8 cellular contexts compared by ENCODE assay signal in the genomic region with DNA sequence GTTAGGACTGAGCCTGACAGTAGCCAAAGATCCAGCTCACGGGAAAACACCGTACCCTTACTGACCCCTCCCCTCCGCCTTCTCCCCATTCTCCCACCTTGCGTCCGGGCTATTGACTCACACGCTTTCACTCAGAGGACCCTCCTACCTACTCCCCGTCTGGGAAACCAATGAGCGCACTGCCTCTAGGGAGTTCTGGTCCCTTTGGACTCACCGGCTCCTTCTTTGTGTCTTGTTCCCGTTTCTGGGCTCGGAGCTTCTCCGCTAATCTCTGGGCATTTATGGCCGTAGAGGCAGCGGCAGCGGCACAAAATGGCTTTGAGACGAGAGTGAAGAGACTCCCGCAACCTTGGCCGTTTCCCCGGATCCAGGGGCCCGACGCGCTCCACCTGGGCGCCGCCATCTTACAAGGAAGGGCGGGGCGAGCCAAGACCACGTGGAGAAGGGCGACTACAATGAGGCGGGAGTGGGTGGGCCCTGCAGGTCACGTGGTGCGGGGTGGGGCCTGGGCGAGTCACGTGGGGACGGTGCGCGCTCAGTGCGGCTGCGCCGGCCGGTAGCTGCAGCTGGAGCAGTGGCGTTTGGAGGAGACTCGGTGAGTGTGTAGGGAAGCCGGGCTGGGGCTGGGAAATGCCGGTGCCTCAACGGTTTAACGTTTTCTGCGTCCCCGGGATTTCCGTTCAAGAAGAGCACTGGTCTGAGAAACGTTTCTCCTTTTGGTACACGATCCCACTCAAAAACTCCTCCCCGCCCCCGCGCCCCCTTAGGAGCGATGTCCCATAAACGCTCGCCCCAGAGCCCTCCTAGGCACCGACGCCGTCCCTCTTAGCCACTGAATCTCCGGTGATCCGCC. TPM values are rescaled to one million over a fixed set of nuclear protein-coding genes. Genes with fewer than 3 reads are reported as not detected.
A peak's percentile ranks its signal among the peaks of the same experiment; 100 is the strongest.
DNase-seq lines count a peak whose midpoint lies in the region; ATAC-seq and TF ChIP-seq lines count a peak whose summit lies in the region.

A gene (plus strand): TSS at position 547 of the 853 bp plus-strand sequence. CDS start 23,220 bp downstream, outside the sequence.
A gene with protein sequence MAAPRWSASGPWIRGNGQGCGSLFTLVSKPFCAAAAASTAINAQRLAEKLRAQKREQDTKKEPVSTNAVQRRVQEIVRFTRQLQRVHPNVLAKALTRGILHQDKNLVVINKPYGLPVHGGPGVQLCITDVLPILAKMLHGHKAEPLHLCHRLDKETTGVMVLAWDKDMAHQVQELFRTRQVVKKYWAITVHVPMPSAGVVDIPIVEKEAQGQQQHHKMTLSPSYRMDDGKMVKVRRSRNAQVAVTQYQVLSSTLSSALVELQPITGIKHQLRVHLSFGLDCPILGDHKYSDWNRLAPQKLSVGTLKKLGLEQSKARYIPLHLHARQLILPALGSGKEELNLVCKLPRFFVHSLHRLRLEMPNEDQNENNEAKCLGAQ (minus strand): TSS at position 415 of the 853 bp plus-strand sequence. CDS start 12 bp downstream, at position 403.

- H3K4me3 ChIP-seq in left ventricle myocardium inferior (peak within 1 kb of the TSS; percentile 92), prostate gland (peak within 1 kb of the TSS; percentile 69 to 72)

- TF ChIP-seq CTCF in left ventricle myocardium inferior (IDR thresholded peaks at IDR 0.05; ENCODE audit: borderline replicate concordance): no peak
- no peak for TF ChIP-seq CTCF in prostate gland (IDR thresholded peaks at IDR 0.05)

- H3K36me3 Mint-ChIP-seq in T-helper 1 cell treated with Interleukin-12 subunit alpha and Interleukin-12 subunit beta and Interleukin-4 antibody, amounts not matched to agents 30 μg/mL and 1 μg/mL, for 36 hours (ENCODE audit: low read depth): peaks cover 9% of the 10 kb centered on the region

- peak within 1 kb of the TSS; percentile 99 for H3K4me3 Mint-ChIP-seq in T-helper 1 cell treated with Interleukin-12 subunit alpha and Interleukin-12 subunit beta and Interleukin-4 antibody, amounts not matched to agents 30 μg/mL and 1 μg/mL, for 36 hours

- H3K36me3 ChIP-seq in left ventricle myocardium inferior (peaks cover 23% of the 10 kb centered on the region), prostate gland (no peaks in the 10 kb centered on the region)

- peaks cover 28% of the 10 kb centered on the region for H3K4me1 Mint-ChIP-seq in T-helper 1 cell treated with Interleukin-12 subunit alpha and Interleukin-12 subunit beta and Interleukin-4 antibody, amounts not matched to agents 30 μg/mL and 1 μg/mL, for 36 hours (ENCODE audit: low read depth)

- peaks cover 68% of the 10 kb centered on the region for H3K4me1 ChIP-seq in left ventricle myocardium inferior
- H3K4me1 ChIP-seq in prostate gland (replicated peaks): peaks cover 3% of the 10 kb centered on the region

- no peaks in the 10 kb centered on the region for H3K9me3 Mint-ChIP-seq in T-helper 1 cell treated with Interleukin-12 subunit alpha and Interleukin-12 subunit beta and Interleukin-4 antibody, amounts not matched to agents 30 μg/mL and 1 μg/mL, for 36 hours

- H3K27ac Mint-ChIP-seq in T-helper 1 cell treated with Interleukin-12 subunit alpha and Interleukin-12 subunit beta and Interleukin-4 antibody, amounts not matched to agents 30 μg/mL and 1 μg/mL, for 36 hours: peak within 1 kb of the TSS; percentile 95

- H3K9me3 ChIP-seq in left ventricle myocardium inferior (replicated peaks) (no peaks in the 10 kb centered on the region), prostate gland (no peaks in the 10 kb centered on the region)

- ATAC-seq in GM18499 (IDR thresholded peaks at IDR 0.05; ENCODE audit: insufficient read depth, unreplicated experiment) (peak; percentile 81), HG02938 (IDR thresholded peaks at IDR 0.05; ENCODE audit: unreplicated experiment) (peak; percentile 95)

- under 1% methylated on average over 62 of the region's 62 CpGs for WGBS in prostate gland

- H3K27me3 Mint-ChIP-seq in T-helper 1 cell treated with Interleukin-12 subunit alpha and Interleukin-12 subunit beta and Interleukin-4 antibody, amounts not matched to agents 30 μg/mL and 1 μg/mL, for 36 hours (ENCODE audit: low read depth): peaks cover 4% of the 10 kb centered on the region

- peak; percentile 46 for DNase-seq in NCI-H1694 treated with DMSO at 0.1 percent for 48 hours (lab: John Stamatoyannopoulos, UW)
- peak; percentile 91 for DNase-seq in amniotic stem cell (lab: John Stamatoyannopoulos, UW)
- DNase-seq in left ventricle myocardium inferior: peak; percentile 99
- DNase-seq in prostate gland (ENCODE audit: low spot score): peak; percentile 98
- DNase-seq in ureter (ENCODE audit: low spot score): peak; percentile 99

- H3K27ac ChIP-seq in left ventricle myocardium inferior (replicated peaks) (peak within 1 kb of the TSS; percentile 83), prostate gland (peak within 1 kb of the TSS; percentile 51 to 60)

- intact Hi-C loops in left ventricle myocardium inferior (cut with micrococcal nuclease) (no loop called here), prostate gland (cut with DNase I) (loop anchor here (2.0 kb wide), 1 partner anchor 55 kb away; no protein-coding TSS in a partner anchor)

- H3K27me3 ChIP-seq in left ventricle myocardium inferior (ENCODE audit: low read depth) (no peaks in the 10 kb centered on the region), prostate gland (replicated peaks; ENCODE audit: insufficient read depth) (no peaks in the 10 kb centered on the region)

- TF ChIP-seq POLR2A in prostate gland (IDR thresholded peaks at IDR 0.05): peak; percentile 84

RNA-seq across cellular contexts. Expression of the first gene that starts in this region (rescaled TPM):
- total RNA-seq in left ventricle myocardium inferior (26.7 TPM), prostate gland (10 to 100 TPM; 18.9 to 21.7 TPM), ureter (22.2 TPM)

RNA-seq across cellular contexts. Expression of the second gene that starts in this region (rescaled TPM):
- total RNA-seq in left ventricle myocardium inferior (37.6 TPM), prostate gland (10 to 100 TPM; 13.0 to 29.7 TPM), ureter (24.7 TPM)

Comparison
In these comparisons a context has a peak if more than half of its experiments do, and no peak if none do; other contexts are left out.
1. Peak in every context shown above with its lines: DNase-seq, ATAC-seq, H3K4me3 ChIP-seq and H3K27ac ChIP-seq.
2. DNase-seq: peak in every context shown above with its lines; median percentile 99 in left ventricle myocardium inferior; 99 in ureter; 98 in prostate gland; 91 in amniotic stem cell; 46 in NCI-H1694 treated with DMSO at 0.1 percent for 48 hours.